18 cellular contexts compared by ENCODE assay signal in genomic region chr1:184022651-184023050, GRCh38. TPM values are rescaled to one million over a fixed set of nuclear protein-coding genes. Genes with fewer than 3 reads are reported as not detected.
DNase-seq lines count a peak whose midpoint lies in the region; ATAC-seq and TF ChIP-seq lines count a peak whose summit lies in the region.
"Had no signal": no experiment of that assay in that cellular context is flagged by ENCODE, and none has a peak within 500 bp of the region (broad histone marks: within the 10 kb centered on the region; RNA-seq: fewer than 3 reads in every experiment).

No MANE protein-coding gene starts in this region.

- no peak for ATAC-seq in natural killer cell
- ATAC-seq: GM12878, left colon had no signal

- no peaks in the 10 kb centered on the region for H3K36me3 Mint-ChIP-seq in natural killer cell

- 3 to 12% (median 9%) methylated on average over 2 of the region's 2 CpGs for WGBS in ovary, 3 donors

- no peak for TF ChIP-seq EP300 in ovary (IDR thresholded peaks at IDR 0.05)

- no peaks in the 10 kb centered on the region for H3K4me1 Mint-ChIP-seq in natural killer cell
- H3K4me1 Mint-ChIP-seq: B cell had no signal

- no peaks in the 10 kb centered on the region for H3K36me3 ChIP-seq in ovary
- no peaks in the 10 kb centered on the region for H3K36me3 ChIP-seq in MM.1S (replicated peaks; ENCODE audit: insufficient read depth, low read length)
- H3K36me3 ChIP-seq: neutrophil, Peyer's patch had no signal

- H3K4me1 ChIP-seq in ovary (ENCODE audit: insufficient read depth) = peaks cover 2% of the 10 kb centered on the region
- H3K4me1 ChIP-seq in MM.1S (ENCODE audit: low read length) = no peaks in the 10 kb centered on the region
- H3K4me1 ChIP-seq: Peyer's patch had no signal

- H3K9me2 ChIP-seq in MM.1S (replicated peaks; ENCODE audit: insufficient read depth, low read length) = no peaks in the 10 kb centered on the region

- H3K27ac ChIP-seq in ovary (no peak overlapping the region), MM.1S (ENCODE audit: low read length) (no peak overlapping the region)
- H3K27ac ChIP-seq: neutrophil, Peyer's patch had no signal

- H3K9me3 Mint-ChIP-seq in natural killer cell = no peaks in the 10 kb centered on the region
- H3K9me3 Mint-ChIP-seq: HFFc6 had no signal

- intact Hi-C loops in ovary (cut with DNase I) (no loop called here), natural killer cell (cut with micrococcal nuclease) (no loop called here)

- H3K27ac Mint-ChIP-seq in natural killer cell = no peak overlapping the region
- H3K27ac Mint-ChIP-seq: B cell, HFFc6 had no signal

- H3K27me3 Mint-ChIP-seq in natural killer cell (ENCODE audit: low read depth in 2 of 2) = no peaks in the 10 kb centered on the region

- no peaks in the 10 kb centered on the region for H3K27me3 ChIP-seq in ovary
- H3K27me3 ChIP-seq in MM.1S (replicated peaks; ENCODE audit: insufficient read depth, low read length) = no peaks in the 10 kb centered on the region
- H3K27me3 ChIP-seq: neutrophil, Peyer's patch had no signal

- H3K79me2 ChIP-seq in MM.1S (ENCODE audit: low read length) = no peaks in the 10 kb centered on the region

- H3K4me2 ChIP-seq in MM.1S (ENCODE audit: low read depth, low read length) = no peak overlapping the region

- in situ Hi-C loops in SK-MEL-5 (cut with HindIII; ENCODE audit: low pct_unique_long_range_greater_than_20kb, low sequenced_read_pairs) = no loop called here

- H2AFZ ChIP-seq in MM.1S (ENCODE audit: low read length) = no peak overlapping the region

- H3K9me3 ChIP-seq in ovary (no peaks in the 10 kb centered on the region), MM.1S (replicated peaks; ENCODE audit: insufficient read depth, low read length) (no peaks in the 10 kb centered on the region)
- H3K9me3 ChIP-seq: neutrophil, Peyer's patch had no signal

- H3F3A ChIP-seq in MM.1S (ENCODE audit: insufficient read depth, low read length) = no peaks in the 10 kb centered on the region

- peak; percentile 37 for DNase-seq in AG20443 (ENCODE audit: low spot score)
- DNase-seq in SK-MEL-5 (ENCODE audit: low read depth, low spot score) = peak; percentile 37
- peak; percentile 33 to 83 for DNase-seq in foreskin fibroblast
- DNase-seq in ovary = peak in 3 of 5 donors; percentile 25 to 41 (median 36)
- no peak for DNase-seq in MM.1S
- DNase-seq in natural killer cell = no peak
- DNase-seq in NCI-H1105 treated with DMSO at 0.1 percent for 48 hours (lab: John Stamatoyannopoulos, UW) = no peak
- DNase-seq in activated naive CD4-positive, alpha-beta T cell treated with Interleukin-2 at 50 U/mL for 16 hours = no peak
- DNase-seq: activated CD4-positive, alpha-beta T cell treated with anti-CD3 and anti-CD28 coated beads, Interleukin-2, amount 50 U/mL, for 1 hour; DND-41; effector memory CD4-positive, alpha-beta T cell; HFFc6; left colon; Peyer's patch; stimulated activated CD4-positive, alpha-beta T cell treated with anti-CD3 and anti-CD28 coated beads, Interleukin-15, amount 100 ng/mL, for 24 hours had no signal

- no peak for TF ChIP-seq CTCF in foreskin fibroblast (IDR thresholded peaks at IDR 0.05; ENCODE audit: low read depth, low read length)
- TF ChIP-seq CTCF in ovary (IDR thresholded peaks at IDR 0.05) = no peak
- no peak for TF ChIP-seq CTCF in MM.1S (IDR thresholded peaks at IDR 0.05; ENCODE audit: low read length)
- TF ChIP-seq CTCF in natural killer cell (IDR thresholded peaks at IDR 0.05) = no peak

- no peak overlapping the region for H3K4me3 ChIP-seq in foreskin fibroblast (ENCODE audit: low read depth in 1 of 2, low read length in 2 of 2)
- no peak overlapping the region for H3K4me3 ChIP-seq in ovary
- no peak overlapping the region for H3K4me3 ChIP-seq in MM.1S (ENCODE audit: low read length)
- H3K4me3 ChIP-seq: GM12878, Peyer's patch had no signal

- no peak overlapping the region for H3K4me3 Mint-ChIP-seq in natural killer cell
- H3K4me3 Mint-ChIP-seq: B cell, HFFc6 had no signal

- H4K20me1 ChIP-seq in MM.1S (ENCODE audit: insufficient read depth, low read length) = no peaks in the 10 kb centered on the region

- no peak for TF ChIP-seq POLR2A in ovary (IDR thresholded peaks at IDR 0.05)

- H3K9ac ChIP-seq in MM.1S (ENCODE audit: low read length) = no peak overlapping the region

RNA-seq across cellular contexts. Expression of gene COLGALT2, which starts 14.9 kb away (rescaled TPM):
- total RNA-seq in SK-MEL-5 (2014; rRNA removed; shearing (Covaris generic)) = 11.7 and 12.2 TPM in 2 replicates
- polyA plus RNA-seq in SK-MEL-5 (2015; cell fraction: cytosol; rRNA removed) = 10.9 and 14.9 TPM in 2 replicates
- polyA plus RNA-seq in SK-MEL-5 (2015; cell fraction: nucleus; rRNA removed) = 25.5 and 30.1 TPM in 2 replicates
- 1 to 10 TPM in 3 of 7 donors, under 1 TPM in 4; 0.20 to 2.0 (median 0.92) TPM for total RNA-seq in ovary
- 1 to 10 TPM in 1 of 2 donors, under 1 TPM in 1; 0.15 to 5.3 TPM for polyA plus RNA-seq in ovary
- 10 to 100 TPM in 1 of 3 donors, 1 to 10 TPM in 2; 1.4 to 13.5 (median 7.5) TPM for total RNA-seq in natural killer cell

RNA-seq across cellular contexts. Expression of gene TSEN15, which starts 28.9 kb away (rescaled TPM):
- total RNA-seq in SK-MEL-5 (2014; rRNA removed; shearing (Covaris generic)) = 80.9 and 83.2 TPM in 2 replicates
- 61.9 and 64.5 TPM in 2 replicates for polyA plus RNA-seq in SK-MEL-5 (2015; cell fraction: cytosol; rRNA removed)
- polyA plus RNA-seq in SK-MEL-5 (2015; cell fraction: nucleus; rRNA removed) = 95.3 and 99.9 TPM in 2 replicates
- 10 to 100 TPM; 12.8 to 54.1 (median 18.2) TPM for total RNA-seq in ovary
- 10 to 100 TPM; 12.7 to 23.7 TPM for polyA plus RNA-seq in ovary
- total RNA-seq in natural killer cell = 10 to 100 TPM; 29.5 to 52.9 (median 34.3) TPM

Comparison
In these comparisons a context has a peak if more than half of its experiments do, and no peak if none do; other contexts are left out.
1. DNase-seq: peak in AG20443 (single experiment), SK-MEL-5 (single experiment), foreskin fibroblast (2 of 2) and ovary (3 of 5); none in MM.1S (single experiment), natural killer cell (single experiment), NCI-H1105 treated with DMSO at 0.1 percent for 48 hours (single experiment) and activated naive CD4-positive, alpha-beta T cell treated with Interleukin-2 at 50 U/mL for 16 hours (single experiment).